10 cellular contexts compared by ENCODE assay signal in the genomic region with DNA sequence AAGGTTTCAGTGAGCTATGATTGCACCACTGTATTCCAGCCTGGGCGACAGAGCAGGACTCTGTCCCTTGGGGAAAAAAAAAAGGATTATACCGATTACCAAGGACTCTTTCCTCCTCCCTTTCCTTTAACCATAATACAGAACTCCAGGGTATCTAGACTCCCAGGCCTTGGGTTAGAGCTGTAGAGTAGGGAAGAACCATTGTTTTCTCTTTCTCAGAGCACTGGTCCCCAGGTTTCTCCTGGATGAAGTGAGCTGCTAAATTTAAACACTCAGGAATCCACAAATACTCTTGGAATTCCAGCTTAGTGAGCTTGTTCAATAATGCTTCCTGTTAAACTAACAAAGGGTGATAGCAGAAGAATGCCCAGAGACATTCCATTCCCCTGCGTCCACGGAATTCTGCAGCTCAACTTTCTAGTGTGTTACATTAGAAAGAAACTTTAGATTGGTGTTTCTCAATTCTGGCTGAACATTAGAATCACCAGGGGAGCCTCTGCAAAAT. TPM values are rescaled to one million over a fixed set of nuclear protein-coding genes. Genes with fewer than 3 reads are reported as not detected.
A peak's percentile ranks its signal among the peaks of the same experiment; 100 is the strongest.
DNase-seq lines count a peak whose midpoint lies in the region; ATAC-seq, FAIRE-seq and TF ChIP-seq lines count a peak whose summit lies in the region.
"Had no signal": no experiment of that assay in that cellular context is flagged by ENCODE, and none has a peak within 500 bp of the region (broad histone marks: within the 10 kb centered on the region; RNA-seq: fewer than 3 reads in every experiment).

No MANE protein-coding gene starts in this region.

- H3K4me1 Mint-ChIP-seq in HFFc6 (ENCODE audit: low read depth) = peaks cover 66% of the 10 kb centered on the region

- TF ChIP-seq POLR2A in GM18505 (IDR thresholded peaks at IDR 0.05; ENCODE audit: borderline replicate concordance, extremely low read depth, insufficient read depth, insufficient read length) = no peak

- TF ChIP-seq CTCF in HFFc6 (IDR thresholded peaks at IDR 0.05) = no peak
- no peak for TF ChIP-seq CTCF in smooth muscle cell (IDR thresholded peaks at IDR 0.05; ENCODE audit: borderline replicate concordance, insufficient read depth, poor library complexity, severe bottlenecking)

- peak overlapping the region; percentile 49 for H3K4me3 Mint-ChIP-seq in HFFc6

- H3K9me3 ChIP-seq in smooth muscle cell (replicated peaks; ENCODE audit: low read depth) = no peaks in the 10 kb centered on the region

- H3K9ac ChIP-seq in smooth muscle cell (ENCODE audit: low read depth) = no peak overlapping the region

- no peak for FAIRE-seq in GM19239 (lab: Jason Lieb, UNC)
- FAIRE-seq: GM18507 had no signal

- peak overlapping the region; percentile 68 for H3K27ac ChIP-seq in smooth muscle cell (ENCODE audit: low read depth)

- peak overlapping the region; percentile 92 for H3K27ac Mint-ChIP-seq in HFFc6

- H4K20me1 ChIP-seq in smooth muscle cell (ENCODE audit: low read depth) = no peaks in the 10 kb centered on the region

- H3K4me1 ChIP-seq in smooth muscle cell (ENCODE audit: low read depth) = peaks cover 11% of the 10 kb centered on the region

- DNase-seq in HFFc6 (peak; percentile 94), brain pericyte (ENCODE audit: low read depth, low spot score) (peak; percentile 32), iPS-NIHi11 (ENCODE audit: low spot score) (peak; percentile 70), smooth muscle cell (lab: John Stamatoyannopoulos, UW; ENCODE audit: unreplicated experiment) (no peak), GM19239 (ENCODE audit: insufficient read length, low spot score) (no peak)

- peaks cover 9% of the 10 kb centered on the region for H3F3A ChIP-seq in smooth muscle cell (ENCODE audit: low read depth)

- H3K36me3 ChIP-seq in smooth muscle cell (ENCODE audit: low read depth) = no peaks in the 10 kb centered on the region

- no peak overlapping the region for H2AFZ ChIP-seq in smooth muscle cell (ENCODE audit: low read depth)

- H3K79me2 ChIP-seq in smooth muscle cell (ENCODE audit: low read depth) = no peaks in the 10 kb centered on the region

- H3K27me3 ChIP-seq in smooth muscle cell (ENCODE audit: low read depth) = no peaks in the 10 kb centered on the region

- no peak overlapping the region for H3K4me3 ChIP-seq in smooth muscle cell
- H3K4me3 ChIP-seq: skin epidermis had no signal

- 4% methylated on average over 4 of the region's 4 CpGs for WGBS in smooth muscle cell (ENCODE audit: low lambda C conversion rate)

- H3K9me3 Mint-ChIP-seq in HFFc6 = no peaks in the 10 kb centered on the region

- H3K36me3 Mint-ChIP-seq in HFFc6 (ENCODE audit: low read depth) = no peaks in the 10 kb centered on the region

- peak overlapping the region; percentile 72 for H3K4me2 ChIP-seq in smooth muscle cell

- no peak for ATAC-seq in GM18505 (IDR thresholded peaks at IDR 0.05; ENCODE audit: unreplicated experiment)
- no peak for ATAC-seq in GM18511 (IDR thresholded peaks at IDR 0.05; ENCODE audit: unreplicated experiment)
- no peak for ATAC-seq in GM19035 (IDR thresholded peaks at IDR 0.05; ENCODE audit: unreplicated experiment)

- H3K27me3 Mint-ChIP-seq in HFFc6 (ENCODE audit: insufficient read depth) = no peaks in the 10 kb centered on the region

RNA-seq across cellular contexts. Expression of a gene that starts 14.6 kb away (rescaled TPM):
- under 1 TPM in 1 of 6 experiments, not detected in 5; 0.14 TPM for total RNA-seq in HFFc6 (2021; fragmentation: NEBNext Ultra II Directional; extraction: Animal tissue kit (Norgen Biotek cat#: 25700))
- total RNA-seq in smooth muscle cell = not detected in 2 replicates
- not detected in 2 replicates for polyA plus RNA-seq in smooth muscle cell

RNA-seq across cellular contexts. Expression of a gene that starts 38.0 kb away (rescaled TPM):
- 10 to 100 TPM; 78.5 to 97.4 (median 81.1) TPM for total RNA-seq in HFFc6 (2021; fragmentation: NEBNext Ultra II Directional; extraction: Animal tissue kit (Norgen Biotek cat#: 25700))
- 32.2 and 33.5 TPM in 2 replicates for total RNA-seq in smooth muscle cell
- 19.1 and 23.8 TPM in 2 replicates for polyA plus RNA-seq in smooth muscle cell

RNA-seq across cellular contexts. Expression of a gene that starts 45.8 kb away (rescaled TPM):
- total RNA-seq in HFFc6 (2021; fragmentation: NEBNext Ultra II Directional; extraction: Animal tissue kit (Norgen Biotek cat#: 25700)) = 1 to 10 TPM in 2 of 6 experiments, under 1 TPM in 3, not detected in 1; 0.06 to 1.3 (median 0.10) TPM
- total RNA-seq in smooth muscle cell = 2.2 and 5.0 TPM in 2 replicates
- polyA plus RNA-seq in smooth muscle cell = 1.4 and 1.7 TPM in 2 replicates

Comparison
In these comparisons a context has a peak if more than half of its experiments do, and no peak if none do; other contexts are left out.
1. DNase-seq: peak in HFFc6 (single experiment), brain pericyte (single experiment) and iPS-NIHi11 (single experiment); none in smooth muscle cell (single experiment) and GM19239 (single experiment).